In the genomic region with DNA sequence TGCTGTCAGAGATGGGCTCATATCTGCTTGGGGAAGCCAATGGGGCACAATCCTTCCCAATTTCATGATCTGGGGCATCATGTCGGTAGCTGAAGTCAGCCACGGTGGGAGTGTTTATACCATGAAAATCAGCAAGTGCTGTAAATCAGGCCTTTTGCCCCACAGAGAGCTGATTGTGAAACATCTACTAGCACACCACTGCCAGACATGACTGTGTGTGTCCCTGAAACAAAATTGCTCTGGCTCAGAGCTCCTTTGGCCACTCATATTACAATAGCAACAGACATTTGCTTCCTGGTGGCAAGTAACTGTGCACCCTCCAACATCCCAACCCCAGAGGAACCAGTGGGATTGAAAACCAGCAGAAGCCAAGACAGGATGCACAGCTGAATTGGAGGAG, we compare ENCODE assay signal across 18 cellular contexts. TPM values are rescaled to one million over a fixed set of nuclear protein-coding genes. Genes with fewer than 3 reads are reported as not detected.
DNase-seq lines count a peak whose midpoint lies in the region; ATAC-seq and TF ChIP-seq lines count a peak whose summit lies in the region.
"Had no signal": no experiment of that assay in that cellular context is flagged by ENCODE, and none has a peak within 500 bp of the region (broad histone marks: within the 10 kb centered on the region; RNA-seq: fewer than 3 reads in every experiment).

No MANE protein-coding gene starts in this region.

- intact Hi-C loops in Caco-2 (cut with micrococcal nuclease; ENCODE audit: unreplicated experiment): no loop called here

- H3K27me3 ChIP-seq in endodermal cell (ENCODE audit: control insufficient read depth, insufficient read depth, low read length, poor library complexity, severe bottlenecking): no peaks in the 10 kb centered on the region
- no peaks in the 10 kb centered on the region; the same call in 1 of the 2 replicates for H3K27me3 ChIP-seq in Caco-2 (replicated peaks; ENCODE audit: control insufficient read depth, insufficient read depth, low read length)

- H3K9me3 Mint-ChIP-seq in endodermal cell (no peaks in the 10 kb centered on the region), Caco-2 (ENCODE audit: unreplicated experiment) (no peaks in the 10 kb centered on the region)
- H3K9me3 Mint-ChIP-seq: CD4-positive, alpha-beta memory T cell had no signal

- no peak for TF ChIP-seq CTCF in endodermal cell (conservative IDR thresholded peaks at IDR 0.05)
- no peak for TF ChIP-seq CTCF in Caco-2 (IDR thresholded peaks at IDR 0.05; ENCODE audit: insufficient read depth in 1 of 2, low read depth in 1 of 2, low read length in 1 of 2, severe bottlenecking in 1 of 2, unreplicated experiment in 1 of 2)

- H3K4me3 Mint-ChIP-seq in endodermal cell (no peak overlapping the region), Caco-2 (ENCODE audit: unreplicated experiment) (no peak overlapping the region)
- H3K4me3 Mint-ChIP-seq: CD4-positive, alpha-beta memory T cell had no signal

- H3K36me3 ChIP-seq in endodermal cell (ENCODE audit: control insufficient read depth, insufficient read depth, low read length) (no peaks in the 10 kb centered on the region), Caco-2 (ENCODE audit: control insufficient read depth, insufficient read depth, low read length) (no peaks in the 10 kb centered on the region)
- H3K36me3 ChIP-seq: HAP-1 had no signal

- 84 to 88% methylated on average over 2 of the region's 2 CpGs for WGBS in endodermal cell (ENCODE audit: insufficient coverage in 1 of 2, insufficient read length in 1 of 2), 2 experiments

- H3K4me1 Mint-ChIP-seq in endodermal cell: no peaks in the 10 kb centered on the region
- H3K4me1 Mint-ChIP-seq in Caco-2 (ENCODE audit: low read depth, unreplicated experiment): no peaks in the 10 kb centered on the region
- H3K4me1 Mint-ChIP-seq: CD4-positive, alpha-beta memory T cell had no signal

- CTCF ChIA-PET in Caco-2 (lab: Charles Lee): no interaction called here

- H3K9me3 ChIP-seq in endodermal cell (ENCODE audit: control insufficient read depth, low read length) (no peaks in the 10 kb centered on the region), Caco-2 (no peaks in the 10 kb centered on the region)
- H3K9me3 ChIP-seq: HAP-1 had no signal

- POLR2A ChIA-PET in Caco-2 (lab: Charles Lee): no interaction called here

- no peak overlapping the region for H3K27ac ChIP-seq in endodermal cell (ENCODE audit: low read depth, low read length)

- H3K4me3 ChIP-seq in endodermal cell (ENCODE audit: low read length) (no peak overlapping the region), Caco-2 (ENCODE audit: low read depth, low read length) (no peak overlapping the region)
- H3K4me3 ChIP-seq: GM12878, HAP-1 had no signal

- no peak overlapping the region for H3K9ac ChIP-seq in endodermal cell (ENCODE audit: extremely low read depth, low read length, poor library complexity, severe bottlenecking)

- no peak overlapping the region for H3K27ac Mint-ChIP-seq in endodermal cell
- no peak overlapping the region for H3K27ac Mint-ChIP-seq in Caco-2 (ENCODE audit: unreplicated experiment)
- H3K27ac Mint-ChIP-seq: CD4-positive, alpha-beta memory T cell had no signal

- H3K4me1 ChIP-seq in endodermal cell (ENCODE audit: control insufficient read depth, insufficient read depth, low read length): no peaks in the 10 kb centered on the region
- H3K4me1 ChIP-seq in Caco-2: no peaks in the 10 kb centered on the region
- H3K4me1 ChIP-seq: HAP-1 had no signal

- ATAC-seq in HG02623 (IDR thresholded peaks at IDR 0.05; ENCODE audit: unreplicated experiment) (no peak), GM18909 (IDR thresholded peaks at IDR 0.05; ENCODE audit: poor library complexity, unreplicated experiment) (no peak)
- ATAC-seq: GM12878 had no signal

- H3K27me3 Mint-ChIP-seq in endodermal cell (ENCODE audit: insufficient read depth) (no peaks in the 10 kb centered on the region), Caco-2 (ENCODE audit: insufficient read depth, unreplicated experiment) (peaks cover 11% of the 10 kb centered on the region)

- no peaks in the 10 kb centered on the region for H3K36me3 Mint-ChIP-seq in endodermal cell (ENCODE audit: low read depth)
- no peaks in the 10 kb centered on the region for H3K36me3 Mint-ChIP-seq in Caco-2 (ENCODE audit: insufficient read depth, unreplicated experiment)
- H3K36me3 Mint-ChIP-seq: CD4-positive, alpha-beta memory T cell had no signal

- BruUV-seq in Caco-2 (replicated peaks; lab: Mats Ljungman, UMichigan): no TSS peak

- DNase-seq in endodermal cell (peak; percentile 15), fibroblast of peridontal ligament (ENCODE audit: extremely low read depth) (peak; percentile 61), mesenteric fat pad (ENCODE audit: low spot score) (peak; percentile 39), Caco-2 (no peak), inferior parietal cortex (ENCODE audit: extremely low spot score) (no peak)
- DNase-seq: C1 segment of cervical spinal cord; CD4-positive, alpha-beta memory T cell; COR-L47; DMS79; EL; GDM1; GOT3 had no signal

RNA-seq across cellular contexts. Expression of a gene that starts 23.7 kb away (rescaled TPM):
- total RNA-seq in endodermal cell (not detected), mesenteric fat pad (not detected), Caco-2 (2022) (not detected in 2 replicates)
- not detected for polyA plus RNA-seq in endodermal cell (2013, experiment 1 of 2)
- not detected for polyA plus RNA-seq in endodermal cell (2013, experiment 2 of 2)
- total RNA-seq: A172; A673; CD4-positive, alpha-beta memory T cell had no signal
- polyA plus RNA-seq: CD4-positive, alpha-beta memory T cell had no signal

Comparison
In these comparisons a context has a peak if more than half of its experiments do, and no peak if none do; other contexts are left out.
1. DNase-seq: peak in endodermal cell (single experiment), fibroblast of peridontal ligament (single experiment) and mesenteric fat pad (single experiment); none in Caco-2 (0 of 2) and inferior parietal cortex (single experiment).